Comparison of ENCODE assay signal across 8 cellular contexts in the genomic region with DNA sequence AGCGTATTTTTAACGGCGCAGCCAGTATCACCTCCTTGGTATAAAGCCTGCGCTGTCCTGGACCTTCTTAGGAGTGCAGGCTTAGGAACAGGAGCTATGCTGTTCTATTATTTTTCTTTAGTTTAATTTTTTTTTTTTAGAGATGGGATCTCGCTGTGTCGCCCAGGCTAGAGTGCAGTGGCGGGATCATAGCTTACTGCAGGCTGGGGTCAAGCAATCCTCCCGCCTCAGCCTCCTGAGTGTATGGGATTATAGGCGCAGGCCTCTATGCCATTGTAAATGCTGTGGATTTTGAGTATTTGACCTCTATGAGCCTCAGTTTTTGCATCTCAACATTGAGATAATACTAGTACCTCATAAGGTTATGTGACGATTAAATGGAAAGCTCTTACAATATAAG. TPM values are rescaled to one million over a fixed set of nuclear protein-coding genes. Genes with fewer than 3 reads are reported as not detected.
DNase-seq lines count a peak whose midpoint lies in the region; ATAC-seq, FAIRE-seq and TF ChIP-seq lines count a peak whose summit lies in the region.

No MANE protein-coding gene starts in this region.

- no peak for TF ChIP-seq POLR2A in H54 (IDR thresholded peaks at IDR 0.05; ENCODE audit: low read depth, low read length)

- peak overlapping the region; percentile 99 for H3K27ac Mint-ChIP-seq in activated CD4-positive, alpha-beta T cell treated with anti-CD3 and anti-CD28 coated beads for 36 hours

- FAIRE-seq in H54 (lab: Jason Lieb, UNC) = no peak

- H3K9me3 Mint-ChIP-seq in activated CD4-positive, alpha-beta T cell treated with anti-CD3 and anti-CD28 coated beads for 36 hours (ENCODE audit: low read depth) = peaks cover 13% of the 10 kb centered on the region

- POLR2A ChIA-PET in activated CD4-positive, alpha-beta T cell treated with anti-CD3 and anti-CD28 coated beads for 36 hours (lab: Charles Lee) = interaction anchor here (1.1 to 2.1 kb wide), 2 partner anchors 14 to 41 kb away, joined by 3 to 9 read pairs; partner anchors contain the start of gene ASB8

- peak overlapping the region; percentile 80 for H3K4me3 Mint-ChIP-seq in activated CD4-positive, alpha-beta T cell treated with anti-CD3 and anti-CD28 coated beads for 36 hours

- ATAC-seq in activated CD4-positive, alpha-beta T cell treated with anti-CD3 and anti-CD28 coated beads for 36 hours = no peak
- ATAC-seq in HG03196 (IDR thresholded peaks at IDR 0.05; ENCODE audit: unreplicated experiment) = no peak

- intact Hi-C loops in activated CD4-positive, alpha-beta T cell treated with anti-CD3 and anti-CD28 coated beads for 36 hours (cut with DNase I, micrococcal nuclease) = loop anchor here (1.0 to 5.0 kb wide), 15 partner anchors 16 to 933 kb away; partner anchors contain the start of genes ASB8 (in 2 of the 2), CCDC184 (in 2 of the 2), ZNF641 (in 2 of the 2) and CCNT1 (in 1 of the 2)

- peaks cover 4% of the 10 kb centered on the region for H3K27me3 Mint-ChIP-seq in activated CD4-positive, alpha-beta T cell treated with anti-CD3 and anti-CD28 coated beads for 36 hours

- H3K4me1 Mint-ChIP-seq in activated CD4-positive, alpha-beta T cell treated with anti-CD3 and anti-CD28 coated beads for 36 hours = peaks cover 30% of the 10 kb centered on the region

- no peaks in the 10 kb centered on the region for H3K27me3 ChIP-seq in layer of hippocampus (ENCODE audit: control insufficient read depth, insufficient read depth, low read length)

- CTCF ChIA-PET in activated CD4-positive, alpha-beta T cell treated with anti-CD3 and anti-CD28 coated beads for 36 hours (lab: Charles Lee) = interaction anchor here (0.7 to 4.5 kb wide), 15 partner anchors 10 to 554 kb away, joined by 3 to 33 read pairs (median 5); partner anchors contain the start of genes CCDC184 and TMEM106C

- peaks cover 40% of the 10 kb centered on the region for H3K36me3 Mint-ChIP-seq in activated CD4-positive, alpha-beta T cell treated with anti-CD3 and anti-CD28 coated beads for 36 hours (ENCODE audit: low read depth)

- DNase-seq in activated CD4-positive, alpha-beta T cell treated with anti-CD3 and anti-CD28 coated beads for 36 hours = no peak
- no peak for DNase-seq in activated CD4-positive, alpha-beta T cell treated with anti-CD3 and anti-CD28 coated beads for 1 hour
- DNase-seq in NCI-H526 treated with DMSO at 0.1 percent for 48 hours (lab: John Stamatoyannopoulos, UW) (no peak), H54 (ENCODE audit: insufficient read length, low spot score) (no peak)

- H3K27ac ChIP-seq in angular gyrus (ENCODE audit: low read depth, low read length) (peak overlapping the region; percentile 97), layer of hippocampus (ENCODE audit: low read depth, low read length) (peak overlapping the region; percentile 92), temporal lobe (ENCODE audit: low read depth, low read length) (peak overlapping the region; percentile 94)

RNA-seq across cellular contexts. Expression of gene OR10AD1, which starts 4.1 kb away (rescaled TPM):
- total RNA-seq in activated CD4-positive, alpha-beta T cell treated with anti-CD3 and anti-CD28 coated beads for 36 hours = not detected
- not detected for total RNA-seq in temporal lobe

RNA-seq across cellular contexts. Expression of gene CCDC184, which starts 15.5 kb away (rescaled TPM):
- under 1 TPM; 0.25 to 0.37 TPM for total RNA-seq in activated CD4-positive, alpha-beta T cell treated with anti-CD3 and anti-CD28 coated beads for 36 hours
- total RNA-seq in temporal lobe = 26.3 TPM

RNA-seq across cellular contexts. Expression of gene ASB8, which starts 41.7 kb away (rescaled TPM):
- 10 to 100 TPM; 28.8 to 33.0 TPM for total RNA-seq in activated CD4-positive, alpha-beta T cell treated with anti-CD3 and anti-CD28 coated beads for 36 hours
- total RNA-seq in temporal lobe = 25.6 TPM

Comparison
In these comparisons a context has a peak if more than half of its experiments do, and no peak if none do; other contexts are left out.
1. RNA of gene CCDC184, which starts 15.5 kb away (total RNA-seq): 26.3 TPM in temporal lobe (single experiment); 0.25 to 0.37 TPM in activated CD4-positive, alpha-beta T cell treated with anti-CD3 and anti-CD28 coated beads for 36 hours; every median in the first group is over 10 times any median in the second.
2. Peak in every context shown above with its lines, with median percentiles within 50 percentile points of each other: H3K27ac ChIP-seq.